20 cellular contexts compared by ENCODE assay signal in genomic region chr2:147641644-147642043, GRCh38.
DNase-seq lines count a peak whose midpoint lies in the region; ATAC-seq, FAIRE-seq and TF ChIP-seq lines count a peak whose summit lies in the region.
"Had no signal": no experiment of that assay in that cellular context is flagged by ENCODE, and none has a peak within 500 bp of the region (broad histone marks: within the 10 kb centered on the region; RNA-seq: fewer than 3 reads in every experiment).

No MANE protein-coding gene starts in this region.

- no peak overlapping the region for H4K8ac ChIP-seq in trophoblast cell (ENCODE audit: low read depth, low read length)

- H3K23ac ChIP-seq in trophoblast cell (ENCODE audit: low read length), result no peak overlapping the region

- H3K79me1 ChIP-seq in trophoblast cell (ENCODE audit: low read length), result no peaks in the 10 kb centered on the region

- H3K4me1 ChIP-seq in endothelial cell of umbilical vein (ENCODE audit: control insufficient read depth, extremely low read depth, insufficient read depth, low read length) (no peaks in the 10 kb centered on the region), trophoblast cell (ENCODE audit: control insufficient read depth in 1 of 2, insufficient read depth in 2 of 2, low read length in 2 of 2) (peaks cover 0 to under 1% of the 10 kb centered on the region in 2 experiments)
- H3K4me1 ChIP-seq: BE2C, SJSA1 had no signal

- no peak overlapping the region for H2BK5ac ChIP-seq in trophoblast cell (ENCODE audit: low read depth, low read length, poor library complexity)

- TF ChIP-seq CTCF in endothelial cell of umbilical vein (IDR thresholded peaks at IDR 0.05; ENCODE audit: extremely low read depth in 1 of 2, insufficient read depth in 1 of 2, low read depth in 1 of 2, low read length in 2 of 2), result no peak

- H3K27me3 ChIP-seq in endothelial cell of umbilical vein (ENCODE audit: control insufficient read depth in 2 of 2, insufficient read depth in 2 of 2, low read length in 2 of 2), result no peaks in the 10 kb centered on the region
- H3K27me3 ChIP-seq in trophoblast cell (ENCODE audit: insufficient read depth, low read length), result no peaks in the 10 kb centered on the region
- H3K27me3 ChIP-seq: BE2C, SJSA1 had no signal

- H3K27ac ChIP-seq in endothelial cell of umbilical vein (ENCODE audit: insufficient read depth, low read depth, low read length), result no peak overlapping the region
- no peak overlapping the region for H3K27ac ChIP-seq in trophoblast cell (ENCODE audit: low read depth, low read length)
- H3K27ac ChIP-seq: SJSA1 had no signal

- no TSS peak for BruUV-seq in endothelial cell of umbilical vein (replicated peaks; lab: Mats Ljungman, UMichigan)

- no peak for FAIRE-seq in endothelial cell of umbilical vein (lab: Jason Lieb, UNC)
- FAIRE-seq: GM12878 had no signal

- no peaks in the 10 kb centered on the region for H3K9me3 ChIP-seq in endothelial cell of umbilical vein (replicated peaks; ENCODE audit: control insufficient read depth, insufficient read depth, low read length)
- no peaks in the 10 kb centered on the region for H3K9me3 ChIP-seq in trophoblast cell (ENCODE audit: insufficient read depth, low read depth, low read length)
- H3K9me3 ChIP-seq: BE2C, Caco-2, HAP-1, SJSA1 had no signal

- no peaks in the 10 kb centered on the region for H3K36me3 ChIP-seq in endothelial cell of umbilical vein (ENCODE audit: control insufficient read depth in 2 of 2, extremely low read depth in 1 of 2, insufficient read depth in 2 of 2, low read length in 2 of 2)
- no peaks in the 10 kb centered on the region for H3K36me3 ChIP-seq in trophoblast cell (ENCODE audit: control insufficient read depth in 1 of 2, insufficient read depth in 2 of 2, low read length in 2 of 2)
- H3K36me3 ChIP-seq: BE2C, HAP-1, SJSA1 had no signal

- H2BK120ac ChIP-seq in trophoblast cell (ENCODE audit: insufficient read depth, low read length, poor library complexity), result no peak overlapping the region

- H3K9ac ChIP-seq in endothelial cell of umbilical vein (replicated peaks; ENCODE audit: extremely low read depth, insufficient read depth, low read length), result no peak overlapping the region
- no peak overlapping the region for H3K9ac ChIP-seq in trophoblast cell (ENCODE audit: low read length)

- no peak overlapping the region for H3K14ac ChIP-seq in trophoblast cell (ENCODE audit: low read length)

- POLR2A ChIA-PET in endothelial cell of umbilical vein (lab: Charles Lee), result no interaction called here

- H4K12ac ChIP-seq in trophoblast cell (ENCODE audit: low read depth, low read length), result no peak overlapping the region

- H3K79me2 ChIP-seq in endothelial cell of umbilical vein (ENCODE audit: control insufficient read depth, insufficient read depth, low read length) (no peaks in the 10 kb centered on the region), trophoblast cell (ENCODE audit: control insufficient read depth, insufficient read depth, low read length, poor library complexity) (no peaks in the 10 kb centered on the region)

- no peak overlapping the region for H2AK5ac ChIP-seq in trophoblast cell (ENCODE audit: low read length)

- H3K4me3 ChIP-seq in endothelial cell of umbilical vein (replicated peaks in 1 of 3; ENCODE audit: insufficient read depth in 1 of 3, low read depth in 1 of 3, low read length in 3 of 3) (no peak overlapping the region), trophoblast cell (ENCODE audit: low read depth, low read length) (no peak overlapping the region)
- H3K4me3 ChIP-seq: GM12878, HAP-1, SJSA1 had no signal

- no peak overlapping the region for H3K4me2 ChIP-seq in endothelial cell of umbilical vein (ENCODE audit: insufficient read depth, low read length)
- H3K4me2 ChIP-seq in trophoblast cell (ENCODE audit: low read length), result no peak overlapping the region

- no peaks in the 10 kb centered on the region for H3K9me1 ChIP-seq in endothelial cell of umbilical vein (replicated peaks; ENCODE audit: control insufficient read depth, extremely low read depth, insufficient read depth, low read length)

- in situ Hi-C loops in ACHN (cut with HindIII; ENCODE audit: low pct_ligation_motif_present, low pct_unique_long_range_greater_than_20kb, low sequenced_read_pairs), result no loop called here

- no peaks in the 10 kb centered on the region for H4K20me1 ChIP-seq in endothelial cell of umbilical vein (replicated peaks; ENCODE audit: control insufficient read depth, extremely low read depth, insufficient read depth, low read length)

- TF ChIP-seq POLR2A in endothelial cell of umbilical vein (IDR thresholded peaks at IDR 0.05; ENCODE audit: low read depth, low read length), result no peak

- no peak overlapping the region for H2BK12ac ChIP-seq in trophoblast cell (ENCODE audit: low read length)

- H2AFZ ChIP-seq in endothelial cell of umbilical vein (ENCODE audit: low read depth, low read length) (no peak overlapping the region), trophoblast cell (ENCODE audit: insufficient read depth, low read length, poor library complexity) (no peak overlapping the region)

- no peak overlapping the region for H3K4ac ChIP-seq in trophoblast cell (ENCODE audit: low read depth, low read length)

- no peak overlapping the region for H4K91ac ChIP-seq in trophoblast cell (ENCODE audit: low read depth, low read length)

- dilution Hi-C loops in endothelial cell of umbilical vein (cut with MboI; ENCODE audit: extremely low pct_ligation_motif_present, low sequenced_read_pairs), result no loop called here

- DNase-seq in EL, result peak; percentile 41
- DNase-seq in LHCN-M2 (ENCODE audit: low read depth), result peak; percentile 46
- DNase-seq in endothelial cell of umbilical vein (ENCODE audit: low read depth, low spot score), result no peak
- DNase-seq in trophoblast cell, result peak; percentile 36 to 73
- DNase-seq in iPS-NIHi7 (ENCODE audit: extremely low spot score), result no peak
- no peak for DNase-seq in NCI-H146 treated with DMSO at 0.1 percent for 48 hours (lab: John Stamatoyannopoulos, UW; ENCODE audit: unreplicated experiment)
- no peak for DNase-seq in ACHN
- DNase-seq: BE2C; Caco-2; CD4-positive, CD25-positive, alpha-beta regulatory T cell; KBM-7; NCI-H1417; NCI-H1930; NCI-H526 treated with DMSO at 0.1 percent for 48 hours; T-helper 2 cell had no signal

- no peak overlapping the region for H3K18ac ChIP-seq in trophoblast cell (ENCODE audit: low read length)

- CTCF ChIA-PET in endothelial cell of umbilical vein (lab: Charles Lee), result no interaction called here

- ATAC-seq in HG03565 (IDR thresholded peaks at IDR 0.05; ENCODE audit: unreplicated experiment), result no peak
- ATAC-seq: GM12878, Panc1 had no signal

- intact Hi-C loops in endothelial cell of umbilical vein (cut with micrococcal nuclease), result no loop called here

- no CpG with 5 or more reads among the region's 2 CpGs for WGBS in trophoblast cell (ENCODE audit: extremely low coverage, insufficient coverage, insufficient read length)

TF ChIP-seq in endothelial cell of umbilical vein, 7 proteins besides CTCF, POLR2A, EP300 and RAD21:
- TF ChIP-seq POLR2AphosphoS5 (IDR thresholded peaks at IDR 0.05; ENCODE audit: insufficient read depth, low read depth, low read length), result no peak
- TF ChIP-seq JUN (IDR thresholded peaks at IDR 0.05; ENCODE audit: borderline replicate concordance, insufficient read depth, insufficient read length, low read depth), result peak; percentile 12
- TF ChIP-seq FOS (IDR thresholded peaks at IDR 0.05; ENCODE audit: borderline replicate concordance, insufficient read depth, low read length), result no peak
- TF ChIP-seq EZH2 (IDR thresholded peaks at IDR 0.05; ENCODE audit: borderline replicate concordance, low read depth, low read length, severe bottlenecking), result no peak
- TF ChIP-seq MAX (IDR thresholded peaks at IDR 0.05; ENCODE audit: insufficient read depth, insufficient read length), result no peak

Comparison
In these comparisons a context has a peak if more than half of its experiments do, and no peak if none do; other contexts are left out.
1. DNase-seq: peak in EL (single experiment), LHCN-M2 (single experiment) and trophoblast cell (2 of 2); none in endothelial cell of umbilical vein (single experiment), iPS-NIHi7 (single experiment), NCI-H146 treated with DMSO at 0.1 percent for 48 hours (single experiment) and ACHN (single experiment).